23 cellular contexts compared by ENCODE assay signal in the genomic region with DNA sequence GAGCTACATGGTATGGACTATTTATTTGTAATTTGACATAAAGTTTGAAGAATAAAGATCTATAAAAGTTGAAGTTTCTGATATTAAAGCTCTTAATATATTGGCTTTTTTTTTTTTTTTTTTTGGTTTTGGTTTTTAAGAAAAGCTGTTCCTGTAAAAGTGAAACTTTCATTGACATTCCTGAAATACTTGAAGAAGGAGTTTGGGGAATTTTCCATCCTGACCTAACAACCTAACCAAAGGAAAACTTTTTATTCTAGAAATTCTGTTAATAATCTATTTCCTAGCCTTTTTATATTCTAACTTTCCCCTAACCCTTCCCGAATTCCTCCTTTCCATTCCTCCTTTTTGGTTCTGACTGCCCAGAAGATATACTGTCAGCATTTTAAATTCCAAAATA.
DNase-seq lines count a peak whose midpoint lies in the region; ATAC-seq, FAIRE-seq and TF ChIP-seq lines count a peak whose summit lies in the region.
"Had no signal": no experiment of that assay in that cellular context is flagged by ENCODE, and none has a peak within 500 bp of the region (broad histone marks: within the 10 kb centered on the region; RNA-seq: fewer than 3 reads in every experiment).

No MANE protein-coding gene starts in this region.

- peak overlapping the region; percentile 84 for H3K4me2 ChIP-seq in GM23248 (ENCODE audit: unreplicated experiment)

- H3K4me3 Mint-ChIP-seq in activated CD4-positive, alpha-beta memory T cell treated with anti-CD3 and anti-CD28 coated beads, Interleukin-2, amount 10 ng/mL, durations not matched to agents 7 days and 5 days, result no peak overlapping the region
- H3K4me3 Mint-ChIP-seq: activated naive CD8-positive, alpha-beta T cell treated with anti-CD3 and anti-CD28 coated beads, Interleukin-2, amount 10 ng/mL, durations not matched to agents 7 days and 5 days; T-helper 2 cell treated with Interferon-gamma antibody and Interleukin-4, amounts not matched to agents 5 μg/mL and 100 μg/mL, for 36 hours had no signal

- POLR2A ChIA-PET in activated CD4-positive, alpha-beta memory T cell treated with anti-CD3 and anti-CD28 coated beads, Interleukin-2, amount 10 ng/mL, durations not matched to agents 7 days and 5 days (lab: Charles Lee), result no interaction called here

- H3K9me3 Mint-ChIP-seq in activated CD4-positive, alpha-beta memory T cell treated with anti-CD3 and anti-CD28 coated beads, Interleukin-2, amount 10 ng/mL, durations not matched to agents 7 days and 5 days, result no peaks in the 10 kb centered on the region
- H3K9me3 Mint-ChIP-seq: activated naive CD8-positive, alpha-beta T cell treated with anti-CD3 and anti-CD28 coated beads, Interleukin-2, amount 10 ng/mL, durations not matched to agents 7 days and 5 days; T-helper 2 cell treated with Interferon-gamma antibody and Interleukin-4, amounts not matched to agents 5 μg/mL and 100 μg/mL, for 36 hours had no signal

- no peak overlapping the region for H3K9ac ChIP-seq in GM23248

- no peaks in the 10 kb centered on the region for H3K36me3 Mint-ChIP-seq in activated CD4-positive, alpha-beta memory T cell treated with anti-CD3 and anti-CD28 coated beads, Interleukin-2, amount 10 ng/mL, durations not matched to agents 7 days and 5 days (ENCODE audit: low read depth)

- H3K9me2 ChIP-seq in GM23248 (ENCODE audit: insufficient read depth), result no peaks in the 10 kb centered on the region

- H3K9me3 ChIP-seq in GM23248 (ENCODE audit: low read depth), result no peaks in the 10 kb centered on the region
- H3K9me3 ChIP-seq in SJSA1 (replicated peaks), result no peaks in the 10 kb centered on the region
- no peaks in the 10 kb centered on the region for H3K9me3 ChIP-seq in pancreas
- no peaks in the 10 kb centered on the region for H3K9me3 ChIP-seq in HAP-1
- H3K9me3 ChIP-seq: sigmoid colon, SJCRH30 had no signal

- H3K27ac Mint-ChIP-seq in activated CD4-positive, alpha-beta memory T cell treated with anti-CD3 and anti-CD28 coated beads, Interleukin-2, amount 10 ng/mL, durations not matched to agents 7 days and 5 days, result no peak overlapping the region
- H3K27ac Mint-ChIP-seq: activated naive CD8-positive, alpha-beta T cell treated with anti-CD3 and anti-CD28 coated beads, Interleukin-2, amount 10 ng/mL, durations not matched to agents 7 days and 5 days; T-helper 2 cell treated with Interferon-gamma antibody and Interleukin-4, amounts not matched to agents 5 μg/mL and 100 μg/mL, for 36 hours had no signal

- H3K27me3 ChIP-seq in GM23248 (replicated peaks; ENCODE audit: insufficient read depth) (no peaks in the 10 kb centered on the region), SJSA1 (replicated peaks) (no peaks in the 10 kb centered on the region; the same call in 1 of the 2 replicates), pancreas (no peaks in the 10 kb centered on the region), HAP-1 (ENCODE audit: low read depth) (no peaks in the 10 kb centered on the region)
- H3K27me3 ChIP-seq: breast epithelium, dorsolateral prefrontal cortex, sigmoid colon, SJCRH30 had no signal

- H3K4me1 ChIP-seq in GM23248 (ENCODE audit: insufficient read depth) (peaks cover 43% of the 10 kb centered on the region), SJSA1 (replicated peaks) (peaks cover 67% of the 10 kb centered on the region), pancreas (no peaks in the 10 kb centered on the region), HAP-1 (no peaks in the 10 kb centered on the region)
- H3K4me1 ChIP-seq: breast epithelium had no signal

- peaks cover 6% of the 10 kb centered on the region; the same call in 1 of the 2 replicates for H3K79me2 ChIP-seq in GM23248 (ENCODE audit: insufficient read depth)

- H3K36me3 ChIP-seq in GM23248 (ENCODE audit: low read depth) (no peaks in the 10 kb centered on the region), SJSA1 (0 out of 2 replicates have a peak, but pooled peaks cover 3% of the 10 kb centered on the region), pancreas (no peaks in the 10 kb centered on the region), HAP-1 (replicated peaks) (no peaks in the 10 kb centered on the region)
- H3K36me3 ChIP-seq: breast epithelium had no signal

- in situ Hi-C loops in GM23248 (cut with MboI) (no loop called here), HAP-1 (cut with MboI; ENCODE audit: low sequenced_read_pairs) (no loop called here)

- H3F3A ChIP-seq in GM23248 (ENCODE audit: insufficient read depth), result peaks cover 41% of the 10 kb centered on the region

- CTCF ChIA-PET in activated CD4-positive, alpha-beta memory T cell treated with anti-CD3 and anti-CD28 coated beads, Interleukin-2, amount 10 ng/mL, durations not matched to agents 7 days and 5 days (lab: Charles Lee), result interaction anchor here (0.6 to 1.0 kb wide), 2 partner anchors 40 to 238 kb away, joined by 3 to 4 read pairs; no protein-coding TSS in a partner anchor

- ATAC-seq in pancreas (no peak), GM21786 (IDR thresholded peaks at IDR 0.05; ENCODE audit: unreplicated experiment) (no peak)
- ATAC-seq: stimulated activated naive CD8-positive, alpha-beta T cell treated with anti-CD3 and anti-CD28 coated beads, Interleukin-15, Interleukin-2, amounts not matched to agents 100 U/mL and 50 U/mL, for 24 hours had no signal

- no peak for TF ChIP-seq CTCF in pancreas (IDR thresholded peaks at IDR 0.05)

- no peak overlapping the region; the same call in 1 of the 2 replicates for H2AFZ ChIP-seq in GM23248

- H3K4me3 ChIP-seq in GM23248 (peak overlapping the region; percentile 49; the same call in 1 of the 2 replicates), SJSA1 (no peak overlapping the region), pancreas (no peak overlapping the region), HAP-1 (no peak overlapping the region)
- H3K4me3 ChIP-seq: breast epithelium, dorsolateral prefrontal cortex, sigmoid colon, SJCRH30 had no signal

- peak; percentile 47 for FAIRE-seq in pancreas (lab: Jason Lieb, UNC)

- DNase-seq in GM23248 (peak; percentile 42), SJSA1 (ENCODE audit: low read depth in 1 of 2, low spot score in 2 of 2) (no peak), fibroblast of peridontal ligament (ENCODE audit: extremely low read depth) (peak; percentile 49), pancreas (no peak), HAP-1 (ENCODE audit: low spot score in 2 of 2) (no peak)
- no peak for DNase-seq in central memory CD4-positive, alpha-beta T cell
- no peak for DNase-seq in activated CD4-positive, alpha-beta memory T cell treated with anti-CD3 and anti-CD28 coated beads, Interleukin-2, amount 10 ng/mL, durations not matched to agents 7 days and 5 days
- DNase-seq: activated CD4-positive, CD25-positive, alpha-beta regulatory T cell; activated naive CD8-positive, alpha-beta T cell treated with anti-CD3 and anti-CD28 coated beads, Interleukin-2, amount 10 ng/mL, durations not matched to agents 7 days and 5 days; dorsolateral prefrontal cortex; head of caudate nucleus; Kasumi-1; NCI-H1105 treated with DMSO at 0.1 percent for 48 hours; NCI-H524 treated with DMSO at 0.1 percent for 48 hours; sigmoid colon; SJCRH30; stimulated activated CD4-positive, alpha-beta T cell treated with anti-CD3 and anti-CD28 coated beads, Interleukin-2, amount 100 ng/mL, for 24 hours; stimulated activated naive CD8-positive, alpha-beta T cell treated with anti-CD3 and anti-CD28 coated beads, Interleukin-15, Interleukin-2, amounts not matched to agents 100 U/mL and 50 U/mL, for 24 hours; trophoblast cell had no signal

- H3K4me1 Mint-ChIP-seq in activated CD4-positive, alpha-beta memory T cell treated with anti-CD3 and anti-CD28 coated beads, Interleukin-2, amount 10 ng/mL, durations not matched to agents 7 days and 5 days, result peaks cover 4% of the 10 kb centered on the region

- H3K27ac ChIP-seq in GM23248 (peak overlapping the region; percentile 50), SJSA1 (peak overlapping the region; percentile 86), pancreas (no peak overlapping the region)
- H3K27ac ChIP-seq: epithelial cell of prostate, SJCRH30 had no signal

- H4K20me1 ChIP-seq in GM23248 (ENCODE audit: insufficient read depth), result no peaks in the 10 kb centered on the region

- peaks cover 4% of the 10 kb centered on the region for H3K27me3 Mint-ChIP-seq in activated CD4-positive, alpha-beta memory T cell treated with anti-CD3 and anti-CD28 coated beads, Interleukin-2, amount 10 ng/mL, durations not matched to agents 7 days and 5 days
- H3K27me3 Mint-ChIP-seq: activated naive CD8-positive, alpha-beta T cell treated with anti-CD3 and anti-CD28 coated beads, Interleukin-2, amount 10 ng/mL, durations not matched to agents 7 days and 5 days had no signal

- 98 to 100% methylated on average over 1 of the region's 1 CpG for WGBS in GM23248 (ENCODE audit: low coverage in 1 of 2, low lambda C conversion rate in 2 of 2, missing lambda C conversion rate in 2 of 2), 2 experiments
- WGBS in pancreas, 2 donors, result 67 to 71% methylated on average over 1 of the region's 1 CpG

- intact Hi-C loops in pancreas (cut with DNase I), result no loop called here

Comparison
In these comparisons a context has a peak if more than half of its experiments do, and no peak if none do; other contexts are left out.
1. DNase-seq: peak in GM23248 (single experiment) and fibroblast of peridontal ligament (single experiment); none in SJSA1 (0 of 2), pancreas (0 of 6), central memory CD4-positive, alpha-beta T cell (single experiment), HAP-1 (0 of 2) and activated CD4-positive, alpha-beta memory T cell treated with anti-CD3 and anti-CD28 coated beads, Interleukin-2, amount 10 ng/mL, durations not matched to agents 7 days and 5 days (single experiment).
2. H3K27ac ChIP-seq: peak in GM23248 (single experiment) and SJSA1 (single experiment); none in pancreas (0 of 4).